1 cellular context compared by ENCODE assay signal in the genomic region with DNA sequence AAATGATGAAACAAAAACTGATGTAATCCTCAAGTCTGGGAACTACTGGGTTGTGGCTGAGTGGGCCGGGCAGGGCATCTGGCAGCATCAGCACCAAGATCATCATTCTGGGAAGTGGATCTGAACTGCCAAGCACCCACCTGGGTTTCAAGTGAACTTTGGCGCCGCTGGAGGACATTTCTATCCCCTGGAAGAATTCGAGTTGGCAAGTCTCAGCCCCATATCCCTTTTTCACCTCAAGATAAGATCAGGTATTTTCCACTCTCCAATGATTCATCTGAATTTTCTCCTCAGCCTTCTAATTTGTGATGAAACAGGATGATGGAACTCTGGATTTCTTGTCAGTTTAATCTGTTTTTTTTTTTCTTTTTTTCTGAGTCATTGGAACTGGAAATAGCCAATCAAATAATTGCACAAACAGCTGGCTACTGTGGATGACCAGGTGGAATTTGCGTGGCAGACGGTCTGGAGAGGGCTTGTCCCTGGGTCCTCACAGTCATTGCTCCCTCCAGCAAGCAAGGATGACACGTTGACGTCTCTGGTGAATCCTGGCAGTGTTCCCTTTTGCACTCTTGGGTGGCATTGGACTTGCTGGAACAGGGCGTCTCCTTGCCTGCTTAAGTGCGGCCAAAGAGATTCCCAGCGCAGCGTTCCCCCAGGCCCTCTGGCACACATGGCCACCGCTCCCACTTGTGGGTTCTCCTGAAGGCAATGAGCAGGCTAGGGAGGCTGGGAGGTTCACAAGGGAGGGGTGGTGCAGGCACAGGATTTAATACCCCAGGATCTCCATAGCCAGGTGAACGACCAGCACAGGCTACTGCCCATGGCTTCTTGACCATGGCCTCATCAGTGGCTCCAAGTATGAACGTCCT.
TF ChIP-seq lines count a peak whose summit lies in the region.

No MANE protein-coding gene starts in this region.

TF ChIP-seq in SK-N-SH, 30 proteins besides CTCF, POLR2A, EP300 and RAD21 (continued from another document):
- TF ChIP-seq, protein P1, sequence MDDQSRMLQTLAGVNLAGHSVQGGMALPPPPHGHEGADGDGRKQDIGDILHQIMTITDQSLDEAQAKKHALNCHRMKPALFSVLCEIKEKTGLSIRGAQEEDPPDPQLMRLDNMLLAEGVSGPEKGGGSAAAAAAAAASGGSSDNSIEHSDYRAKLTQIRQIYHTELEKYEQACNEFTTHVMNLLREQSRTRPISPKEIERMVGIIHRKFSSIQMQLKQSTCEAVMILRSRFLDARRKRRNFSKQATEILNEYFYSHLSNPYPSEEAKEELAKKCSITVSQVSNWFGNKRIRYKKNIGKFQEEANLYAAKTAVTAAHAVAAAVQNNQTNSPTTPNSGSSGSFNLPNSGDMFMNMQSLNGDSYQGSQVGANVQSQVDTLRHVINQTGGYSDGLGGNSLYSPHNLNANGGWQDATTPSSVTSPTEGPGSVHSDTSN (IDR thresholded peaks at IDR 0.05): peak; percentile 86
- TF ChIP-seq, protein P2, sequence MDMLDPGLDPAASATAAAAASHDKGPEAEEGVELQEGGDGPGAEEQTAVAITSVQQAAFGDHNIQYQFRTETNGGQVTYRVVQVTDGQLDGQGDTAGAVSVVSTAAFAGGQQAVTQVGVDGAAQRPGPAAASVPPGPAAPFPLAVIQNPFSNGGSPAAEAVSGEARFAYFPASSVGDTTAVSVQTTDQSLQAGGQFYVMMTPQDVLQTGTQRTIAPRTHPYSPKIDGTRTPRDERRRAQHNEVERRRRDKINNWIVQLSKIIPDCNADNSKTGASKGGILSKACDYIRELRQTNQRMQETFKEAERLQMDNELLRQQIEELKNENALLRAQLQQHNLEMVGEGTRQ (IDR thresholded peaks at IDR 0.05; ENCODE audit: borderline replicate concordance, low read depth, low read length): no peak
- TF ChIP-seq JUND (IDR thresholded peaks at IDR 0.05): peak; percentile 90
- TF ChIP-seq RFX5 (IDR thresholded peaks at IDR 0.05; ENCODE audit: low read length): no peak
- TF ChIP-seq FOXJ3 (CRISPR knock-in tag; IDR thresholded peaks at IDR 0.05): no peak
